8 cellular contexts compared by ENCODE assay signal in the genomic region with DNA sequence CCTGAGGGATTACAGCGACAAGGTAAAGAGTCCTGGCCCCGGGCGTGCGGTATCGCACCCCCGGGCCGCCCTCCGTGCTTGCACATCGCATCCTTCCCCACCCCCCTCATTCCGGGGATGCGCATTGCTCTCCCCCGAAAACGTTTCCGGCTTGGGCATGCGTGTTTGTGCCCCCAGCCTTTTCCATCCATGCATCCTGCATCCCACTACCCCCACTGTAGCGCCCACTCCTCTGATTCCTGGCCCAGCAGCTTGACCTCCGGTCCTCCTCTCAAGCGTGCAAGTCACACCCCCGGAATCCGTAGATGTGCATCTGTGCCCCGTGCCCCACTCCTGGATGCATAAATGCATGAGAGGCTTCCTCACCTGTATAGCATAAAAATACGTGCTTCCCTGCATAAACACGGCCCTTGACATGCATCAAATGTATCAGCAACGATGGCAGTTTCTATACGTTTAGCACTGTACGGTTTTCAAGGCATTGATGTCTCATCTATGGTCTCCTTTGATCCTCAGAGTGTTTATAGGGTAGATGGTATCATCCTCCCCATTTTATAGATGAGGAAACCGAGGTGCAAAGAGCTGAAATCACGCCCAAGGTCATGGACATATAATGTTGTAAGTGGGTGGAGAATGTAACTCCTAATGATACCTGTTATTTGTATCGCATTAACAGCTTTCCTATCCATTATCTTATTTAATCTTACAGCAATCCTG. TPM values are rescaled to one million over a fixed set of nuclear protein-coding genes. Genes with fewer than 3 reads are reported as not detected.
DNase-seq lines count a peak whose midpoint lies in the region; ATAC-seq and TF ChIP-seq lines count a peak whose summit lies in the region.

No MANE protein-coding gene starts in this region.

- peak overlapping the region; percentile 88 for H3K9ac ChIP-seq in iPS-20b (ENCODE audit: low read depth, low read length)

- H3K9me3 ChIP-seq in left ventricle myocardium inferior (replicated peaks) (no peaks in the 10 kb centered on the region), iPS-20b (ENCODE audit: insufficient read depth, low read depth, low read length) (no peaks in the 10 kb centered on the region), stomach (no peaks in the 10 kb centered on the region)

- no peaks in the 10 kb centered on the region for H3K9me3 Mint-ChIP-seq in activated naive CD4-positive, alpha-beta T cell treated with anti-CD3 and anti-CD28 coated beads, Interleukin-2, amount 50 U/mL, for 72 hours

- H3K4me1 ChIP-seq in left ventricle myocardium inferior = peaks cover 67% of the 10 kb centered on the region
- peaks cover 27% of the 10 kb centered on the region for H3K4me1 ChIP-seq in iPS-20b (ENCODE audit: insufficient read depth, low read length)
- H3K4me1 ChIP-seq in stomach = peaks cover 10 to 44% (median 31%) of the 10 kb centered on the region in 4 donors

- 4 to 7% (median 5%) methylated on average over 20 to 29 of the region's 29 CpGs for WGBS in stomach, 5 donors

- no peak for TF ChIP-seq EP300 in stomach (IDR thresholded peaks at IDR 0.05)

- H3K27ac Mint-ChIP-seq in activated naive CD4-positive, alpha-beta T cell treated with anti-CD3 and anti-CD28 coated beads, Interleukin-2, amount 50 U/mL, for 72 hours = peak overlapping the region; percentile 99

- H3K36me3 ChIP-seq in left ventricle myocardium inferior (no peaks in the 10 kb centered on the region), iPS-20b (ENCODE audit: insufficient read depth, low read depth, low read length) (no peaks in the 10 kb centered on the region), stomach (no peaks in the 10 kb centered on the region)

- intact Hi-C loops in left ventricle myocardium inferior (cut with micrococcal nuclease) = no loop called here
- intact Hi-C loops in left cardiac atrium (cut with DNase I) = no loop called here
- intact Hi-C loops in stomach (cut with DNase I; ENCODE audit: low total_unique reads) = no loop called here

- no peak for ATAC-seq in left cardiac atrium
- ATAC-seq in HG03558 (IDR thresholded peaks at IDR 0.05; ENCODE audit: extremely low read depth, unreplicated experiment) = peak; percentile 3
- ATAC-seq in activated naive CD4-positive, alpha-beta T cell treated with anti-CD3 and anti-CD28 coated beads, Interleukin-2, amount 50 U/mL, for 72 hours = peak; percentile 38 to 65

- peak overlapping the region; percentile 98 for H3K4me3 ChIP-seq in left ventricle myocardium inferior
- peak overlapping the region; percentile 83 for H3K4me3 ChIP-seq in iPS-20b (ENCODE audit: low read length)
- peak overlapping the region; percentile 84 to 92 (median 86) for H3K4me3 ChIP-seq in stomach

- no peaks in the 10 kb centered on the region for H3K27me3 ChIP-seq in left ventricle myocardium inferior (ENCODE audit: low read depth)
- H3K27me3 ChIP-seq in iPS-20b (ENCODE audit: insufficient read depth, low read length) = no peaks in the 10 kb centered on the region
- H3K27me3 ChIP-seq in stomach = no peaks in the 10 kb centered on the region

- DNase-seq in left ventricle myocardium inferior = peak; percentile 15
- no peak for DNase-seq in left cardiac atrium
- no peak for DNase-seq in activated naive CD4-positive, alpha-beta T cell treated with anti-CD3 and anti-CD28 coated beads, Interleukin-2, amount 50 U/mL, for 72 hours (ENCODE audit: low spot score in 2 of 2)
- no peak for DNase-seq in stomach
- DNase-seq in SKM-1 (lab: John Stamatoyannopoulos, UW; ENCODE audit: unreplicated experiment) = no peak
- DNase-seq in activated effector memory CD4-positive, alpha-beta T cell treated with anti-CD3 and anti-CD28 coated beads, Interleukin-2, amount 50 U/mL, for 16 hours = no peak

- TF ChIP-seq CTCF in left ventricle myocardium inferior (IDR thresholded peaks at IDR 0.05; ENCODE audit: borderline replicate concordance) (no peak), stomach (IDR thresholded peaks at IDR 0.05) (no peak)

- H3K27ac ChIP-seq in left ventricle myocardium inferior (replicated peaks) = peak overlapping the region; percentile 99
- H3K27ac ChIP-seq in iPS-20b (ENCODE audit: low read length) = peak overlapping the region; percentile 6
- H3K27ac ChIP-seq in stomach = peak overlapping the region; percentile 92 to 96 (median 93)

- no peak for TF ChIP-seq POLR2A in stomach (IDR thresholded peaks at IDR 0.05)

- peaks cover 13 to 22% of the 10 kb centered on the region in 2 donors for H3K36me3 Mint-ChIP-seq in activated naive CD4-positive, alpha-beta T cell treated with anti-CD3 and anti-CD28 coated beads, Interleukin-2, amount 50 U/mL, for 72 hours

RNA-seq across cellular contexts. Expression of gene RIC8B, which starts 0.5 kb away (rescaled TPM):
- total RNA-seq in left ventricle myocardium inferior (25.2 TPM), left cardiac atrium (10 to 100 TPM; 16.0 to 21.5 TPM), stomach (10 to 100 TPM in 3 of 5 donors, 1 to 10 TPM in 2; 2.9 to 71.0 (median 19.8) TPM)
- total RNA-seq in activated naive CD4-positive, alpha-beta T cell treated with anti-CD3 and anti-CD28 coated beads, Interleukin-2, amount 50 U/mL, for 72 hours = 10 to 100 TPM in 1 of 2 donors, 1 to 10 TPM in 1; 9.2 to 16.5 TPM
- polyA plus RNA-seq in stomach = 1 to 10 TPM; 2.2 to 7.5 (median 2.7) TPM

Comparison
In these comparisons a context has a peak if more than half of its experiments do, and no peak if none do; other contexts are left out.
1. H3K27ac ChIP-seq: peak in every context shown above with its lines; median percentile 99 in left ventricle myocardium inferior; 93 in stomach; 6 in iPS-20b.
2. ATAC-seq: peak in HG03558 (single experiment) and activated naive CD4-positive, alpha-beta T cell treated with anti-CD3 and anti-CD28 coated beads, Interleukin-2, amount 50 U/mL, for 72 hours (2 of 2); none in left cardiac atrium (0 of 2).
3. Peak in every context shown above with its lines, with median percentiles within 50 percentile points of each other: H3K4me3 ChIP-seq.